26 cellular contexts compared by ENCODE assay signal in genomic region chr2:101578671-101579070, GRCh38.
DNase-seq lines count a peak whose midpoint lies in the region; ATAC-seq, FAIRE-seq and TF ChIP-seq lines count a peak whose summit lies in the region.
"Had no signal": no experiment of that assay in that cellular context is flagged by ENCODE, and none has a peak within 500 bp of the region (broad histone marks: within the 10 kb centered on the region; RNA-seq: fewer than 3 reads in every experiment).

No MANE protein-coding gene starts in this region.

- no peak for TF ChIP-seq RAD21 in K562 (CRISPR knock-in tag; conservative IDR thresholded peaks at IDR 0.05 in 1 of 2, IDR thresholded peaks at IDR 0.05 in 1 of 2)

- H3K79me2 ChIP-seq in K562 (ENCODE audit: control insufficient read depth, insufficient read depth, low read length): no peaks in the 10 kb centered on the region

- no peaks in the 10 kb centered on the region for H3K27me3 Mint-ChIP-seq in activated naive CD4-positive, alpha-beta T cell treated with anti-CD3 and anti-CD28 coated beads, Interleukin-2, amount 50 U/mL, for 24 hours
- H3K27me3 Mint-ChIP-seq: CD4-positive, alpha-beta memory T cell had no signal

- POLR2A ChIA-PET in K562 (lab: Yijun Ruan, JAX): no interaction called here

- no peak overlapping the region for H3K4me2 ChIP-seq in K562 (ENCODE audit: insufficient read depth, low read length)
- H3K4me2 ChIP-seq: A549; BLaER1 treated with 17β-estradiol and CSF1 and Interleukin-3, amounts not matched to agents 10 nM and 100 nM had no signal

- ATAC-seq in K562: no peak
- no peak for ATAC-seq in stimulated activated effector memory CD8-positive, alpha-beta T cell treated with anti-CD3 and anti-CD28 coated beads, Interleukin-12 subunit alpha, Interleukin-12 subunit beta, amount 100 ng/mL, for 72 hours
- ATAC-seq: A549, GM12878 had no signal

- no peak overlapping the region for H3K9ac ChIP-seq in K562 (ENCODE audit: insufficient read depth in 1 of 2, low read depth in 2 of 2, low read length in 2 of 2)
- H3K9ac ChIP-seq: BLaER1 treated with 17β-estradiol and CSF1 and Interleukin-3, amounts not matched to agents 10 nM and 100 nM had no signal

- 0% methylated on average over 1 of the region's 1 CpG for WGBS in K562 (ENCODE audit: insufficient coverage, low coverage, missing lambda C conversion rate)
- WGBS in thyroid gland, 2 donors: 88 to 93% methylated on average over 1 of the region's 1 CpG

- TF ChIP-seq POLR2A in K562 (conservative IDR thresholded peaks at IDR 0.05) (no peak), thyroid gland (IDR thresholded peaks at IDR 0.05) (no peak)

- no peak for TF ChIP-seq CTCF in K562 (IDR thresholded peaks at IDR 0.05 in 2 of 3, conservative IDR thresholded peaks at IDR 0.05 in 1 of 3; ENCODE audit: insufficient read depth in 2 of 3, low read depth in 1 of 3, low read length in 3 of 3)
- TF ChIP-seq CTCF in thyroid gland (IDR thresholded peaks at IDR 0.05): no peak

- H3K4me1 ChIP-seq in K562 (replicated peaks in 1 of 2; ENCODE audit: control insufficient read depth in 2 of 2, insufficient read depth in 2 of 2, low read length in 2 of 2) (no peaks in the 10 kb centered on the region), thyroid gland (peaks cover 0 to 5% of the 10 kb centered on the region in 2 donors)
- H3K4me1 ChIP-seq: A549; BLaER1 treated with 17β-estradiol and CSF1 and Interleukin-3, amounts not matched to agents 10 nM and 100 nM had no signal

- H2AFZ ChIP-seq in K562 (ENCODE audit: low read depth, low read length): no peak overlapping the region

- no peak overlapping the region for H3K27ac ChIP-seq in K562 (ENCODE audit: extremely low read depth, low read depth, low read length)
- no peak overlapping the region for H3K27ac ChIP-seq in thyroid gland
- H3K27ac ChIP-seq: 22Rv1; A549; BLaER1 treated with 17β-estradiol and CSF1 and Interleukin-3, amounts not matched to agents 10 nM and 100 nM; C4-2B had no signal

- no peaks in the 10 kb centered on the region for H3K9me1 ChIP-seq in K562 (ENCODE audit: control insufficient read depth, insufficient read depth, low read length)

- FAIRE-seq in K562 (lab: Jason Lieb, UNC): no peak
- FAIRE-seq: A549, GM12878, GM12892, GM18507 had no signal

- no TSS peak for BruUV-seq in K562 (replicated peaks; lab: Mats Ljungman, UMichigan)

- DNase-seq in activated naive CD4-positive, alpha-beta T cell treated with anti-CD3 and anti-CD28 coated beads, Interleukin-2, amount 50 U/mL, for 16 hours: no peak
- DNase-seq in K562 (ENCODE audit: extremely low read depth in 1 of 4, low spot score in 3 of 4) (no peak), ureter (ENCODE audit: low spot score) (no peak), NCI-H748 treated with DMSO at 0.1 percent for 48 hours (lab: John Stamatoyannopoulos, UW) (no peak), thyroid gland (no peak)
- no peak for DNase-seq in stimulated activated effector memory CD8-positive, alpha-beta T cell treated with anti-CD3 and anti-CD28 coated beads, Interleukin-12 subunit alpha, Interleukin-12 subunit beta, amount 100 ng/mL, for 72 hours (ENCODE audit: low spot score in 2 of 2)
- DNase-seq: AML-193; CD4-positive, alpha-beta memory T cell; CD8-positive, alpha-beta memory T cell; COR-L47; DMS 273 treated with DMSO at 0.1 percent for 48 hours; DMS153; DMS53; DMS79; DND-41; EL; GDM1 had no signal

- no peaks in the 10 kb centered on the region for H4K20me1 ChIP-seq in K562 (replicated peaks; ENCODE audit: control insufficient read depth, insufficient read depth, low read length)
- H4K20me1 ChIP-seq: BLaER1 treated with 17β-estradiol and CSF1 and Interleukin-3, amounts not matched to agents 10 nM and 100 nM had no signal

- peak overlapping the region; percentile 71 for H3K27ac Mint-ChIP-seq in activated naive CD4-positive, alpha-beta T cell treated with anti-CD3 and anti-CD28 coated beads, Interleukin-2, amount 50 U/mL, for 24 hours
- H3K27ac Mint-ChIP-seq in stimulated activated effector memory CD8-positive, alpha-beta T cell treated with anti-CD3 and anti-CD28 coated beads, Interleukin-12 subunit alpha, Interleukin-12 subunit beta, amount 100 ng/mL, for 72 hours: peak overlapping the region; percentile 20
- H3K27ac Mint-ChIP-seq: B cell had no signal

- H3K4me3 ChIP-seq in K562 (no peak overlapping the region), thyroid gland (replicated peaks in 1 of 3) (no peak overlapping the region)
- H3K4me3 ChIP-seq: A549; BLaER1 treated with 17β-estradiol and CSF1 and Interleukin-3, amounts not matched to agents 10 nM and 100 nM; GM12878 had no signal

- TF ChIP-seq EP300 in K562 (IDR thresholded peaks at IDR 0.05; ENCODE audit: low read length): no peak

- H3K27me3 ChIP-seq in K562 (ENCODE audit: control insufficient read depth in 2 of 2, insufficient read depth in 2 of 2, low read length in 2 of 2) (peaks cover 4 to 21% of the 10 kb centered on the region in 2 experiments; a peak in 4 of 5 replicates), thyroid gland (no peaks in the 10 kb centered on the region)
- H3K27me3 ChIP-seq: BLaER1 treated with 17β-estradiol and CSF1 and Interleukin-3, amounts not matched to agents 10 nM and 100 nM had no signal

- no peak overlapping the region for H3K4me3 Mint-ChIP-seq in activated naive CD4-positive, alpha-beta T cell treated with anti-CD3 and anti-CD28 coated beads, Interleukin-2, amount 50 U/mL, for 24 hours
- H3K4me3 Mint-ChIP-seq in stimulated activated effector memory CD8-positive, alpha-beta T cell treated with anti-CD3 and anti-CD28 coated beads, Interleukin-12 subunit alpha, Interleukin-12 subunit beta, amount 100 ng/mL, for 72 hours: no peak overlapping the region
- H3K4me3 Mint-ChIP-seq: B cell; CD4-positive, alpha-beta memory T cell; CD8-positive, alpha-beta memory T cell had no signal

- intact Hi-C loops in K562 (cut with micrococcal nuclease) (no loop called here), thyroid gland (cut with DNase I) (no loop called here)

- peaks cover 11% of the 10 kb centered on the region for H3K9me3 Mint-ChIP-seq in activated naive CD4-positive, alpha-beta T cell treated with anti-CD3 and anti-CD28 coated beads, Interleukin-2, amount 50 U/mL, for 24 hours
- peaks cover under 1% of the 10 kb centered on the region for H3K9me3 Mint-ChIP-seq in stimulated activated effector memory CD8-positive, alpha-beta T cell treated with anti-CD3 and anti-CD28 coated beads, Interleukin-12 subunit alpha, Interleukin-12 subunit beta, amount 100 ng/mL, for 72 hours

- H3K9me3 ChIP-seq in K562 (replicated peaks; ENCODE audit: control insufficient read depth, insufficient read depth, low read depth, low read length) (no peaks in the 10 kb centered on the region), thyroid gland (no peaks in the 10 kb centered on the region)
- H3K9me3 ChIP-seq: A549; BLaER1 treated with 17β-estradiol and CSF1 and Interleukin-3, amounts not matched to agents 10 nM and 100 nM had no signal

- H3K36me3 ChIP-seq in K562 (ENCODE audit: control insufficient read depth, insufficient read depth, low read length) (no peaks in the 10 kb centered on the region), thyroid gland (no peaks in the 10 kb centered on the region)
- H3K36me3 ChIP-seq: BLaER1 treated with 17β-estradiol and CSF1 and Interleukin-3, amounts not matched to agents 10 nM and 100 nM had no signal

- peaks cover 9% of the 10 kb centered on the region for H3K36me3 Mint-ChIP-seq in activated naive CD4-positive, alpha-beta T cell treated with anti-CD3 and anti-CD28 coated beads, Interleukin-2, amount 50 U/mL, for 24 hours
- H3K36me3 Mint-ChIP-seq in stimulated activated effector memory CD8-positive, alpha-beta T cell treated with anti-CD3 and anti-CD28 coated beads, Interleukin-12 subunit alpha, Interleukin-12 subunit beta, amount 100 ng/mL, for 72 hours: no peaks in the 10 kb centered on the region
- H3K36me3 Mint-ChIP-seq: CD4-positive, alpha-beta memory T cell had no signal

- H3K4me1 Mint-ChIP-seq in activated naive CD4-positive, alpha-beta T cell treated with anti-CD3 and anti-CD28 coated beads, Interleukin-2, amount 50 U/mL, for 24 hours: peaks cover 45% of the 10 kb centered on the region
- peaks cover 6% of the 10 kb centered on the region for H3K4me1 Mint-ChIP-seq in stimulated activated effector memory CD8-positive, alpha-beta T cell treated with anti-CD3 and anti-CD28 coated beads, Interleukin-12 subunit alpha, Interleukin-12 subunit beta, amount 100 ng/mL, for 72 hours
- H3K4me1 Mint-ChIP-seq: B cell had no signal

- in situ Hi-C loops in K562 (cut with MboI): no loop called here

- CTCF ChIA-PET in K562 (lab: Yijun Ruan, JAX; ENCODE audit: low intra/inter-chr PET ratio): no interaction called here

TF ChIP-seq in K562, 482 proteins besides CTCF, POLR2A, EP300 and RAD21 (continues in another document):
- TF ChIP-seq ZHX1 (conservative IDR thresholded peaks at IDR 0.05; ENCODE audit: low read length) (no peak), HBP1 (CRISPR knock-in tag; IDR thresholded peaks at IDR 0.05) (0 out of 2 replicates have a peak, but pooled peaks have one; percentile 19)
